17 cellular contexts compared by ENCODE assay signal in genomic region chr17:50647187-50647586, GRCh38. TPM values are rescaled to one million over a fixed set of nuclear protein-coding genes. Genes with fewer than 3 reads are reported as not detected.
"Had no signal": no experiment of that assay in that cellular context is flagged by ENCODE, and none has a peak within 500 bp of the region (broad histone marks: within the 10 kb centered on the region; RNA-seq: fewer than 3 reads in every experiment).

No MANE protein-coding gene starts in this region.

- H3K4me1 ChIP-seq: gastrocnemius medialis, heart left ventricle had no signal

- H3K4me1 Mint-ChIP-seq: activated CD4-positive, alpha-beta T cell treated with anti-CD3 and anti-CD28 coated beads for 36 hours; activated naive CD8-positive, alpha-beta T cell treated with anti-CD3 and anti-CD28 coated beads for 36 hours; naive thymus-derived CD8-positive, alpha-beta T cell; stimulated activated naive B cell treated with anti-CD40 and anti-IgM and Interleukin-4, amounts not matched to agents 10 μg/mL and 1 μg/mL and 100 μg/mL, for 72 hours had no signal

- H3K4me3 ChIP-seq: coronary artery, gastrocnemius medialis, heart left ventricle, thoracic aorta, upper lobe of left lung had no signal

- H3K27ac Mint-ChIP-seq: activated CD4-positive, alpha-beta T cell treated with anti-CD3 and anti-CD28 coated beads for 36 hours; activated naive CD8-positive, alpha-beta T cell treated with anti-CD3 and anti-CD28 coated beads for 36 hours; stimulated activated naive B cell treated with anti-CD40 and anti-IgM and Interleukin-4, amounts not matched to agents 10 μg/mL and 1 μg/mL and 100 μg/mL, for 72 hours had no signal

- H3K27ac ChIP-seq: coronary artery, gastrocnemius medialis, heart left ventricle, thoracic aorta, upper lobe of left lung had no signal

- H3K4me3 Mint-ChIP-seq: activated CD4-positive, alpha-beta T cell treated with anti-CD3 and anti-CD28 coated beads for 36 hours; activated naive CD8-positive, alpha-beta T cell treated with anti-CD3 and anti-CD28 coated beads for 36 hours; naive thymus-derived CD8-positive, alpha-beta T cell; stimulated activated naive B cell treated with anti-CD40 and anti-IgM and Interleukin-4, amounts not matched to agents 10 μg/mL and 1 μg/mL and 100 μg/mL, for 72 hours had no signal

- DNase-seq: activated CD4-positive, alpha-beta T cell treated with anti-CD3 and anti-CD28 coated beads for 36 hours; activated CD4-positive, alpha-beta T cell treated with anti-CD3 and anti-CD28 coated beads, Interleukin-2, amount 50 U/mL, for 48 hours; activated gamma-delta T cell; activated naive CD8-positive, alpha-beta T cell treated with anti-CD3 and anti-CD28 coated beads for 36 hours; amniotic stem cell; central memory CD4-positive, alpha-beta T cell; effector CD4-positive, alpha-beta T cell; gastrocnemius medialis; heart left ventricle; mesenchymal stem cell; stimulated activated naive B cell treated with anti-CD40 and anti-IgM and Interleukin-4, amounts not matched to agents 10 μg/mL and 1 μg/mL and 100 μg/mL, for 72 hours; T-helper 2 cell; upper lobe of left lung had no signal

- H3K9me3 ChIP-seq: gastrocnemius medialis, heart left ventricle, thoracic aorta, upper lobe of left lung had no signal

- ATAC-seq: activated CD4-positive, alpha-beta T cell treated with anti-CD3 and anti-CD28 coated beads for 36 hours; esophagus mucosa; gastrocnemius medialis; heart left ventricle; naive thymus-derived CD8-positive, alpha-beta T cell; stimulated activated naive B cell treated with anti-CD40 and anti-IgM and Interleukin-4, amounts not matched to agents 10 μg/mL and 1 μg/mL and 100 μg/mL, for 72 hours had no signal

- H3K36me3 Mint-ChIP-seq: activated naive CD8-positive, alpha-beta T cell treated with anti-CD3 and anti-CD28 coated beads for 36 hours; stimulated activated naive B cell treated with anti-CD40 and anti-IgM and Interleukin-4, amounts not matched to agents 10 μg/mL and 1 μg/mL and 100 μg/mL, for 72 hours had no signal

- H3K27me3 ChIP-seq: gastrocnemius medialis, upper lobe of left lung had no signal

- H3K9me3 Mint-ChIP-seq: activated naive CD8-positive, alpha-beta T cell treated with anti-CD3 and anti-CD28 coated beads for 36 hours; stimulated activated naive B cell treated with anti-CD40 and anti-IgM and Interleukin-4, amounts not matched to agents 10 μg/mL and 1 μg/mL and 100 μg/mL, for 72 hours had no signal

- H3K36me3 ChIP-seq: gastrocnemius medialis, heart left ventricle, thoracic aorta, upper lobe of left lung had no signal

RNA-seq across cellular contexts. Expression of gene ABCC3, which starts 12.5 kb away (rescaled TPM):
- total RNA-seq: activated CD4-positive, alpha-beta T cell treated with anti-CD3 and anti-CD28 coated beads for 36 hours; activated naive CD8-positive, alpha-beta T cell treated with anti-CD3 and anti-CD28 coated beads for 36 hours had no signal
- polyA plus RNA-seq: naive thymus-derived CD8-positive, alpha-beta T cell had no signal
